ENCODE assay signal across 7 cellular contexts in genomic region chr12:8031872-8032241, GRCh38. TPM values are rescaled to one million over a fixed set of nuclear protein-coding genes. Genes with fewer than 3 reads are reported as not detected.
DNase-seq lines count a peak whose midpoint lies in the region; ATAC-seq and TF ChIP-seq lines count a peak whose summit lies in the region.

No MANE protein-coding gene starts in this region.

- intact Hi-C loops in spleen (cut with DNase I; ENCODE audit: low total_unique reads) = no loop called here

- H3K4me3 ChIP-seq in HL-60 (replicated peaks; ENCODE audit: insufficient read depth, low read length) = peak overlapping the region; percentile 70
- peak overlapping the region; percentile 71 to 94 (median 80) for H3K4me3 ChIP-seq in spleen

- WGBS in spleen, 5 donors = 43 to 59% (median 48%) methylated on average over 5 of the region's 5 CpGs

- H3K27me3 ChIP-seq in HL-60 (ENCODE audit: insufficient read depth, poor library complexity, severe bottlenecking) = no peaks in the 10 kb centered on the region
- H3K27me3 ChIP-seq in spleen (replicated peaks in 1 of 7) = no peaks in the 10 kb centered on the region

- DNase-seq in HL-60 (ENCODE audit: low read depth in 1 of 2, low spot score in 1 of 2) (no peak), foreskin melanocyte (peak; percentile 12), spleen (no peak)

- H3K27ac ChIP-seq in HL-60 (replicated peaks) (no peak overlapping the region), VCaP (peak overlapping the region; percentile 76; the same call in 1 of the 2 replicates), spleen (peak overlapping the region; percentile 82 to 96 (median 96))

- peaks cover 0 to 16% (median 0%) of the 10 kb centered on the region in 6 donors for H3K36me3 ChIP-seq in spleen

- no peak for TF ChIP-seq CTCF in HL-60 (IDR thresholded peaks at IDR 0.05; ENCODE audit: insufficient read depth, low read length)
- TF ChIP-seq CTCF in VCaP (conservative IDR thresholded peaks at IDR 0.05) = no peak
- TF ChIP-seq CTCF in spleen (IDR thresholded peaks at IDR 0.05 in 8 of 11, conservative IDR thresholded peaks at IDR 0.05 in 3 of 11) = no peak

- peaks cover 34 to 67% (median 50%) of the 10 kb centered on the region in 6 donors for H3K4me1 ChIP-seq in spleen

- no peak for TF ChIP-seq POLR2A in spleen (IDR thresholded peaks at IDR 0.05)

- no peak for ATAC-seq in HG03045 (IDR thresholded peaks at IDR 0.05; ENCODE audit: unreplicated experiment)
- ATAC-seq in GM19452 (IDR thresholded peaks at IDR 0.05; ENCODE audit: unreplicated experiment) = no peak
- no peak for ATAC-seq in HG02763 (IDR thresholded peaks at IDR 0.05; ENCODE audit: unreplicated experiment)

- H3K9me3 ChIP-seq in spleen = no peaks in the 10 kb centered on the region

RNA-seq across cellular contexts. Expression of gene FOXJ2, which starts 0.7 kb away (rescaled TPM):
- total RNA-seq in spleen = 10 to 100 TPM; 15.5 to 20.9 (median 18.4) TPM
- 1 to 10 TPM; 3.7 to 6.5 (median 5.6) TPM for polyA plus RNA-seq in spleen

RNA-seq across cellular contexts. Expression of gene C3AR1, which starts 34.3 kb away (rescaled TPM):
- total RNA-seq in spleen = 10 to 100 TPM; 22.2 to 43.6 (median 36.6) TPM
- 1 to 10 TPM; 6.9 to 9.8 (median 7.9) TPM for polyA plus RNA-seq in spleen

RNA-seq across cellular contexts. Expression of gene NECAP1, which starts 50.2 kb away (rescaled TPM):
- 10 to 100 TPM; 33.4 to 46.6 (median 36.6) TPM for total RNA-seq in spleen
- polyA plus RNA-seq in spleen = 10 to 100 TPM; 13.9 to 22.8 (median 15.4) TPM
